Comparison of ENCODE assay signal across 10 cellular contexts in the genomic region with DNA sequence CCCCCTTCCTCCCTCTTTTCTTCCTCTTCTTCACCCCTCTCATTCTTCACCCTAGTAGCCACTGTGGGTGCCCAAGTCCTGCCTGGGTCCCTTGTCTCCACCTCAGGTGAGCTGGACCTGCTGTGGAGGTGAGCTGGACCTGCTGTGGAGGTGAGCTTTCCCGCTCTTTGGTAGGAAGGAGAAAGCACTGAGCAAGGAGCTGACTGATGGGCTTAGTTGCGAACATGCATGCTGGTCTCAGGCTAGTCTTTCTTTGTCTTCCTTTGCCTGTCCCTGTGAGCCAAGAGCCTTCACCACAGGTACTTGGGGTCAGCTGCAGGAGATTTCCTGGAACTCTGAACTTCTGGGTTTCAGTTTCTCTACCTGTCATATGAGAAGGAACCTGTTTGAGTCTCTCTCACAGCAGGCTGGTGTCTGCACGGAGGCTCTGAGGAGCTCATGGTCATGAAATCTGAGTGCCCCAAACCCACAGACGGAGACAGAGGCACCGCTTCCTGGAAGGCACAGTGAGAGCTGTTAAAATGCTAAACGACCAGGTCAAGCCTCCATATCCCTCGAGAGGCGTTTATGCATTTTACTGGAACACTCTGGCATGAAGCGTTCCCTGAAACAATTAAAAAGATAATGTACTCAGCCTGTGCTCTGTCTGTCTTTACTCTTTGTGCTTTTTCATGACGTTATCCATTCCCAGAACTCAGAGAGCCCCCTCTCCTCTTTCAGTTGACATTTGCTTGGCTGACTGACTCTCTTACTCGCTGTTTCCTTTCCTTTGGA.
A peak's percentile ranks its signal among the peaks of the same experiment; 100 is the strongest.
DNase-seq lines count a peak whose midpoint lies in the region; ATAC-seq, FAIRE-seq and TF ChIP-seq lines count a peak whose summit lies in the region.
"Had no signal": no experiment of that assay in that cellular context is flagged by ENCODE, and none has a peak within 500 bp of the region (broad histone marks: within the 10 kb centered on the region; RNA-seq: fewer than 3 reads in every experiment).

No MANE protein-coding gene starts in this region.

- no peak overlapping the region for H2AFZ ChIP-seq in osteoblast (ENCODE audit: low read length)

- H3K27me3 ChIP-seq in effector memory CD4-positive, alpha-beta T cell (replicated peaks; ENCODE audit: control insufficient read depth, insufficient read depth, low read length, poor library complexity, severe bottlenecking), result no peaks in the 10 kb centered on the region
- peaks cover 2% of the 10 kb centered on the region for H3K27me3 ChIP-seq in osteoblast (ENCODE audit: insufficient read depth, low read length)

- no peaks in the 10 kb centered on the region for H4K20me1 ChIP-seq in osteoblast (ENCODE audit: insufficient read depth, low read length)

- no peak overlapping the region for H3K27ac ChIP-seq in effector memory CD4-positive, alpha-beta T cell (ENCODE audit: insufficient read depth, low read length, poor library complexity, severe bottlenecking)
- no peak overlapping the region for H3K27ac ChIP-seq in osteoblast (ENCODE audit: low read depth, low read length)

- H3K36me3 ChIP-seq in effector memory CD4-positive, alpha-beta T cell (ENCODE audit: control insufficient read depth, insufficient read depth, low read length), result no peaks in the 10 kb centered on the region
- H3K36me3 ChIP-seq in osteoblast (ENCODE audit: insufficient read depth, low read length), result no peaks in the 10 kb centered on the region

- ATAC-seq in HG02938 (IDR thresholded peaks at IDR 0.05; ENCODE audit: unreplicated experiment), result peak; percentile 64
- no peak for ATAC-seq in GM18498 (IDR thresholded peaks at IDR 0.05; ENCODE audit: unreplicated experiment)

- TF ChIP-seq CTCF in osteoblast (IDR thresholded peaks at IDR 0.05; ENCODE audit: extremely low read depth, low read depth, low read length), result no peak

- peak; percentile 28 for DNase-seq in NCI-H2196 treated with DMSO at 0.1 percent for 48 hours (lab: John Stamatoyannopoulos, UW; ENCODE audit: unreplicated experiment)
- no peak for DNase-seq in effector memory CD4-positive, alpha-beta T cell
- DNase-seq in stimulated activated CD4-positive, alpha-beta T cell treated with anti-CD3 and anti-CD28 coated beads, Interleukin-4, amount 100 ng/mL, for 24 hours, result peak; percentile 36
- no peak for DNase-seq in osteoblast (ENCODE audit: insufficient read length, low spot score, missing footprints)
- no peak for DNase-seq in mucosa of gallbladder (ENCODE audit: low spot score)
- no peak for DNase-seq in HTR-8/SVneo (ENCODE audit: insufficient read length, low spot score)
- DNase-seq: NCI-H1436 had no signal

- H3K4me3 ChIP-seq in effector memory CD4-positive, alpha-beta T cell (ENCODE audit: insufficient read depth, low read depth, low read length, poor library complexity, severe bottlenecking), result peak overlapping the region; percentile 30
- H3K4me3 ChIP-seq in osteoblast (ENCODE audit: insufficient read depth, low read length), result no peak overlapping the region

- FAIRE-seq in HTR-8/SVneo (lab: Jason Lieb, UNC), result no peak
- FAIRE-seq: keratinocyte had no signal

- peaks cover 11% of the 10 kb centered on the region for H3K4me1 ChIP-seq in effector memory CD4-positive, alpha-beta T cell (ENCODE audit: control insufficient read depth, insufficient read depth, low read length, poor library complexity, severe bottlenecking)
- no peaks in the 10 kb centered on the region for H3K4me1 ChIP-seq in osteoblast (ENCODE audit: insufficient read depth, low read length)

- no peaks in the 10 kb centered on the region for H3K9me3 ChIP-seq in effector memory CD4-positive, alpha-beta T cell (ENCODE audit: control insufficient read depth, low read length)
- no peaks in the 10 kb centered on the region for H3K9me3 ChIP-seq in osteoblast (ENCODE audit: low read depth, low read length)

- no peak overlapping the region for H3K4me2 ChIP-seq in osteoblast (ENCODE audit: insufficient read depth, low read length)

- H3K79me2 ChIP-seq in osteoblast (ENCODE audit: insufficient read depth, low read length), result no peaks in the 10 kb centered on the region

Comparison
In these comparisons a context has a peak if more than half of its experiments do, and no peak if none do; other contexts are left out.
1. DNase-seq: peak in NCI-H2196 treated with DMSO at 0.1 percent for 48 hours (single experiment) and stimulated activated CD4-positive, alpha-beta T cell treated with anti-CD3 and anti-CD28 coated beads, Interleukin-4, amount 100 ng/mL, for 24 hours (single experiment); none in effector memory CD4-positive, alpha-beta T cell (0 of 3), osteoblast (single experiment), mucosa of gallbladder (single experiment) and HTR-8/SVneo (single experiment).